ENCODE assay signal across 8 cellular contexts in the genomic region with DNA sequence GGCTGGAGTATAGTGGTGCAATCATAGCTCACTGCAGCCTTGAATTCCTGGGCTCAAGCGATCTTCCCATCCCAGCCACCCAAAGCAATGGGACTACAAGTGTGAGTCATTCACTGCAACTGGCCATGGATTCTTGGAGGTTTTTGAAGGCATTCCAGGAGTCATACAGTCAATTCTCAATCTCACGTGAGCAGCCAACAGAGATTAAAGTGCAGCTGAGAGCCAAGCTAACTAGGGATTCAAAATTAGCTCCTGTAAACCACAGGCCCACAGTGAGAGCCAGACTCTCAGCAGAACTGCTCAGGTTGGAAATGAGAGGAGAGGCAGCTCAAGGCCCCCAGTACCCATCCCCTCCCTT. TPM values are rescaled to one million over a fixed set of nuclear protein-coding genes. Genes with fewer than 3 reads are reported as not detected.
A peak's percentile ranks its signal among the peaks of the same experiment; 100 is the strongest.
DNase-seq lines count a peak whose midpoint lies in the region; ATAC-seq and TF ChIP-seq lines count a peak whose summit lies in the region.

No MANE protein-coding gene starts in this region.

- peak overlapping the region; percentile 85 for H2BK120ac ChIP-seq in IMR-90 (ENCODE audit: low read depth, low read length)
- H2BK120ac ChIP-seq in mesenchymal stem cell (ENCODE audit: low read depth, low read length) = no peak overlapping the region

- peaks cover 12% of the 10 kb centered on the region for H3K36me3 ChIP-seq in IMR-90 (ENCODE audit: control insufficient read depth, insufficient read depth, low read length)
- peaks cover 5% of the 10 kb centered on the region for H3K36me3 ChIP-seq in mammary epithelial cell (ENCODE audit: insufficient read depth, low read length)
- H3K36me3 ChIP-seq in mesenchymal stem cell (ENCODE audit: control insufficient read depth in 1 of 2, insufficient read depth in 2 of 2, low read depth in 1 of 2, low read length in 2 of 2) = peaks cover 6 to 19% of the 10 kb centered on the region in 2 experiments

- CTCF ChIA-PET in IMR-90 (lab: Yijun Ruan, JAX) = interaction anchor here (0.6 to 1.5 kb wide), 3 partner anchors 9 to 29 kb away, joined by 3 to 4 read pairs (median 4); no protein-coding TSS in a partner anchor
- CTCF ChIA-PET in mammary epithelial cell (lab: Charles Lee; ENCODE audit: low non-redundant PET) = interaction anchor here (0.6 kb wide), 1 partner anchor 10 kb away, joined by 3 read pairs; no protein-coding TSS in a partner anchor

- dilution Hi-C loops in IMR-90 (cut with HindIII; ENCODE audit: low sequenced_read_pairs, unreplicated experiment) (no loop called here), mammary epithelial cell (cut with HindIII; ENCODE audit: low sequenced_read_pairs) (no loop called here)

- H3K9me3 ChIP-seq in IMR-90 (ENCODE audit: control insufficient read depth, insufficient read depth, low read length) (no peaks in the 10 kb centered on the region), mammary epithelial cell (replicated peaks; ENCODE audit: insufficient read depth, low read length) (no peaks in the 10 kb centered on the region), mesenchymal stem cell (ENCODE audit: control insufficient read depth, low read length) (no peaks in the 10 kb centered on the region)

- no peak overlapping the region for H3K4me3 ChIP-seq in AG09309 (ENCODE audit: control insufficient read depth, low read depth, low read length)
- H3K4me3 ChIP-seq in IMR-90 (ENCODE audit: insufficient read depth, low read depth, low read length) = no peak overlapping the region
- no peak overlapping the region for H3K4me3 ChIP-seq in mammary epithelial cell (replicated peaks in 1 of 3; ENCODE audit: insufficient read depth in 1 of 3, low read depth in 2 of 3, low read length in 3 of 3)
- H3K4me3 ChIP-seq in mesenchymal stem cell (ENCODE audit: insufficient read depth in 1 of 2, low read depth in 1 of 2, low read length in 2 of 2) = peak overlapping the region in 1 of 2 experiments; percentile 36

- H3K4ac ChIP-seq in IMR-90 (ENCODE audit: low read depth, low read length) (peak overlapping the region; percentile 86), mesenchymal stem cell (ENCODE audit: low read depth in 1 of 2, low read length in 2 of 2) (no peak overlapping the region)

- H2AFZ ChIP-seq in IMR-90 (replicated peaks; ENCODE audit: low read length, poor library complexity) (no peak overlapping the region), mammary epithelial cell (ENCODE audit: low read depth, low read length) (no peak overlapping the region), mesenchymal stem cell (ENCODE audit: low read depth, low read length) (no peak overlapping the region)

- TF ChIP-seq CTCF in AG09309 (IDR thresholded peaks at IDR 0.05; ENCODE audit: control insufficient read depth, insufficient read depth, low read depth, low read length, missing control alignments) = no peak
- no peak for TF ChIP-seq CTCF in IMR-90 (conservative IDR thresholded peaks at IDR 0.05; ENCODE audit: low read depth, low read length)
- TF ChIP-seq CTCF in mammary epithelial cell (conservative IDR thresholded peaks at IDR 0.05 in 1 of 2, IDR thresholded peaks at IDR 0.05 in 1 of 2; ENCODE audit: extremely low read depth in 1 of 2, insufficient read depth in 1 of 2, low read depth in 1 of 2, low read length in 2 of 2) = no peak

- H3K4me1 ChIP-seq in IMR-90 (ENCODE audit: control insufficient read depth, insufficient read depth, low read length) (peaks cover 31% of the 10 kb centered on the region), mammary epithelial cell (ENCODE audit: insufficient read depth, low read length) (peaks cover 17% of the 10 kb centered on the region), mesenchymal stem cell (ENCODE audit: control insufficient read depth, insufficient read depth, low read depth, low read length) (peaks cover 7% of the 10 kb centered on the region)

- no peak for TF ChIP-seq POLR2A in IMR-90 (IDR thresholded peaks at IDR 0.05; ENCODE audit: low read depth, low read length)

- H3K4me2 ChIP-seq in IMR-90 (ENCODE audit: low read depth, low read length) (peak overlapping the region; percentile 28; the same call in 1 of the 2 replicates), mammary epithelial cell (ENCODE audit: insufficient read depth, low read depth, low read length) (peak overlapping the region; percentile 7), mesenchymal stem cell (ENCODE audit: low read length, poor library complexity, severe bottlenecking) (peak overlapping the region; percentile 2)

- H3K27ac ChIP-seq in IMR-90 (ENCODE audit: insufficient read depth, low read length) (peak overlapping the region; percentile 86), mammary epithelial cell (ENCODE audit: insufficient read depth, low read depth, low read length) (peak overlapping the region; percentile 10), mesenchymal stem cell (ENCODE audit: low read length, poor library complexity, severe bottlenecking) (peak overlapping the region; percentile 90)

- H3K18ac ChIP-seq in IMR-90 (ENCODE audit: low read depth, low read length) = peak overlapping the region; percentile 83
- H3K18ac ChIP-seq in mesenchymal stem cell (ENCODE audit: low read depth in 1 of 2, low read length in 2 of 2) = peak overlapping the region in 1 of 2 experiments; percentile 22

- H4K5ac ChIP-seq in IMR-90 (ENCODE audit: low read depth, low read length) = peak overlapping the region; percentile 52

- ATAC-seq in IMR-90 (ENCODE audit: low read depth) = peak; percentile 82
- ATAC-seq in HG03196 (IDR thresholded peaks at IDR 0.05; ENCODE audit: unreplicated experiment) = no peak
- ATAC-seq in HG02981 (IDR thresholded peaks at IDR 0.05; ENCODE audit: unreplicated experiment) = no peak

- POLR2A ChIA-PET in IMR-90 (lab: Charles Lee; ENCODE audit: unreplicated experiment) = interaction anchor here (0.5 to 0.6 kb wide), 2 partner anchors 9 to 71 kb away, joined by 3 to 11 read pairs; no protein-coding TSS in a partner anchor

- peak overlapping the region; percentile 91; the same call in 1 of the 3 replicates for H2BK15ac ChIP-seq in IMR-90 (ENCODE audit: low read depth, low read length)
- no peak overlapping the region for H2BK15ac ChIP-seq in mesenchymal stem cell (ENCODE audit: low read depth, poor library complexity, severe bottlenecking)

- in situ Hi-C loops in IMR-90 (cut with MboI; ENCODE audit: low sequenced_read_pairs) (no loop called here), mammary epithelial cell (cut with MboI; ENCODE audit: low sequenced_read_pairs in 2 of 2) (no loop called here)

- peaks cover 100% of the 10 kb centered on the region for H3K79me2 ChIP-seq in mammary epithelial cell (ENCODE audit: insufficient read depth, low read length)

- H3K79me1 ChIP-seq in IMR-90 (ENCODE audit: low read depth in 1 of 2, low read length in 2 of 2) (peaks cover 22 to 83% of the 10 kb centered on the region in 2 experiments), mesenchymal stem cell (replicated peaks; ENCODE audit: low read length, poor library complexity, severe bottlenecking) (peaks cover 14% of the 10 kb centered on the region)

- H2AK9ac ChIP-seq in IMR-90 (replicated peaks; ENCODE audit: low read depth, low read length, poor library complexity) = peak overlapping the region; percentile 29

- H4K8ac ChIP-seq in IMR-90 (ENCODE audit: low read depth in 2 of 2, low read length in 2 of 2) = peak overlapping the region; percentile 17 to 75
- no peak overlapping the region for H4K8ac ChIP-seq in mesenchymal stem cell (ENCODE audit: low read length)

- H3K23ac ChIP-seq in IMR-90 (ENCODE audit: low read depth, low read length) = peak overlapping the region; percentile 79; the same call in 1 of the 2 replicates
- H3K23ac ChIP-seq in mesenchymal stem cell (ENCODE audit: low read length in 2 of 2) = no peak overlapping the region

- H2BK12ac ChIP-seq in mesenchymal stem cell (ENCODE audit: low read length in 2 of 2) = no peak overlapping the region

- H2AK5ac ChIP-seq in IMR-90 (ENCODE audit: low read depth, low read length) = peak overlapping the region; percentile 95
- no peak overlapping the region for H2AK5ac ChIP-seq in mesenchymal stem cell (ENCODE audit: low read length, severe bottlenecking)

- BruUV-seq in IMR-90 (replicated peaks; lab: Mats Ljungman, UMichigan) (no TSS peak), mammary epithelial cell (replicated peaks; lab: Mats Ljungman, UMichigan) (no TSS peak)

- WGBS in IMR-90 (ENCODE audit: extremely low coverage in 2 of 2, insufficient read length in 1 of 2), 2 experiments = no CpG with 5 or more reads among the region's 2 CpGs
- WGBS in mammary epithelial cell (ENCODE audit: low coverage, missing lambda C conversion rate) = 10% methylated on average over 2 of the region's 2 CpGs
- WGBS in mesenchymal stem cell = 0% methylated on average over 2 of the region's 2 CpGs

- H3K14ac ChIP-seq in IMR-90 (replicated peaks; ENCODE audit: low read depth, low read length) (peak overlapping the region; percentile 86), mesenchymal stem cell (ENCODE audit: low read length in 2 of 2) (no peak overlapping the region)

- H2BK20ac ChIP-seq in IMR-90 (ENCODE audit: low read depth, low read length) = peak overlapping the region; percentile 81

- H3K9ac ChIP-seq in IMR-90 (ENCODE audit: low read depth, low read length) (peak overlapping the region; percentile 19), mammary epithelial cell (ENCODE audit: insufficient read depth, low read length) (no peak overlapping the region), mesenchymal stem cell (ENCODE audit: low read length) (peak overlapping the region; percentile 53)

- no peaks in the 10 kb centered on the region for H3K27me3 ChIP-seq in IMR-90 (ENCODE audit: control insufficient read depth, insufficient read depth, low read length)
- H3K27me3 ChIP-seq in mammary epithelial cell (ENCODE audit: insufficient read depth, low read length) = no peaks in the 10 kb centered on the region
- no peaks in the 10 kb centered on the region for H3K27me3 ChIP-seq in mesenchymal stem cell (ENCODE audit: control insufficient read depth in 1 of 2, insufficient read depth in 1 of 2, low read length in 2 of 2)

- TF ChIP-seq RAD21 in IMR-90 (IDR thresholded peaks at IDR 0.05; ENCODE audit: low read length) = no peak

- H4K20me1 ChIP-seq in IMR-90 (ENCODE audit: insufficient read depth, low read length) (peaks cover 25% of the 10 kb centered on the region), mammary epithelial cell (ENCODE audit: insufficient read depth, low read length) (peaks cover 14% of the 10 kb centered on the region)

- H3K56ac ChIP-seq in IMR-90 (ENCODE audit: extremely low read depth, insufficient read depth, low read length) = peak overlapping the region; percentile 74; the same call in 1 of the 2 replicates

- H2BK5ac ChIP-seq in IMR-90 (ENCODE audit: low read depth, low read length, poor library complexity, severe bottlenecking) (peak overlapping the region; percentile 89), mesenchymal stem cell (ENCODE audit: low read depth, low read length, poor library complexity, severe bottlenecking) (no peak overlapping the region)

- DNase-seq in AG09309 (ENCODE audit: low read depth) (peak; percentile 79), IMR-90 (peak; percentile 97), mammary epithelial cell (peak; percentile 84), mesenchymal stem cell (peak; percentile 96), NCI-H2196 (lab: John Stamatoyannopoulos, UW; ENCODE audit: unreplicated experiment) (no peak), cerebellar nuclear complex (lab: John Stamatoyannopoulos, UW) (no peak)

- H3K9me1 ChIP-seq in IMR-90 (ENCODE audit: insufficient read depth, low read length) = peaks cover 30% of the 10 kb centered on the region

- intact Hi-C loops in IMR-90 (cut with micrococcal nuclease) (loop anchor here (2.0 kb wide), 1 partner anchor 17 kb away; no protein-coding TSS in a partner anchor), mammary epithelial cell (cut with micrococcal nuclease) (no loop called here)

- H4K91ac ChIP-seq in IMR-90 (ENCODE audit: insufficient read depth, low read depth, low read length) (peak overlapping the region; percentile 81), mesenchymal stem cell (ENCODE audit: low read length) (no peak overlapping the region)

RNA-seq across cellular contexts. Expression of gene XPO6, which starts 30.2 kb away (rescaled TPM):
- total RNA-seq in IMR-90 (2012; rRNA removed) (103 and 108 TPM in 2 replicates), mammary epithelial cell (100 to 1,000 TPM in 1 of 2 donors, 10 to 100 TPM in 1; 81.0 to 166 TPM)
- polyA plus RNA-seq in IMR-90 (2012; rRNA removed) (184 and 202 TPM in 2 replicates), mammary epithelial cell (148 TPM)
- 213 and 433 TPM in 2 replicates for polyA plus RNA-seq in IMR-90 (2012; cell fraction: cytosol; rRNA removed)
- 272 and 467 TPM in 2 replicates for polyA plus RNA-seq in IMR-90 (2012; cell fraction: nucleus; rRNA removed; ENCODE audit: low replicate concordance)
- 228 TPM for polyA minus RNA-seq in mammary epithelial cell
- polyA plus RNA-seq in mesenchymal stem cell (2013, experiment 1 of 2) = 52.4 TPM
- polyA plus RNA-seq in mesenchymal stem cell (2013, experiment 2 of 2) = 54.0 TPM

Comparison
In these comparisons a context has a peak if more than half of its experiments do, and no peak if none do; other contexts are left out.
1. DNase-seq: peak in AG09309 (single experiment), IMR-90 (single experiment), mammary epithelial cell (single experiment) and mesenchymal stem cell (single experiment); none in NCI-H2196 (single experiment) and cerebellar nuclear complex (0 of 2).
2. H3K27ac ChIP-seq: peak in every context shown above with its lines; median percentile 90 in mesenchymal stem cell; 86 in IMR-90; 10 in mammary epithelial cell.
3. Peak in every context shown above with its lines, with median percentiles within 50 percentile points of each other: H3K4me2 ChIP-seq.